ENCODE assay signal across 13 cellular contexts in genomic region chr9:98576354-98576753, GRCh38.
DNase-seq lines count a peak whose midpoint lies in the region; ATAC-seq and TF ChIP-seq lines count a peak whose summit lies in the region.
"Had no signal": no experiment of that assay in that cellular context is flagged by ENCODE, and none has a peak within 500 bp of the region (broad histone marks: within the 10 kb centered on the region; RNA-seq: fewer than 3 reads in every experiment).

No MANE protein-coding gene starts in this region.

- H3K56ac ChIP-seq in IMR-90 (ENCODE audit: extremely low read depth, insufficient read depth, low read length), result no peak overlapping the region

- H3K36me3 Mint-ChIP-seq in immature natural killer cell, result no peaks in the 10 kb centered on the region

- in situ Hi-C loops in IMR-90 (cut with MboI; ENCODE audit: low sequenced_read_pairs), result no loop called here
- in situ Hi-C loops in GM13976 (cut with MboI; ENCODE audit: low sequenced_read_pairs, unreplicated experiment), result no loop called here

- peaks cover 3% of the 10 kb centered on the region; the same call in 1 of the 2 replicates for H3K36me3 ChIP-seq in IMR-90 (ENCODE audit: control insufficient read depth, insufficient read depth, low read length)
- H3K36me3 ChIP-seq: heart left ventricle had no signal

- dilution Hi-C loops in IMR-90 (cut with HindIII; ENCODE audit: low sequenced_read_pairs, unreplicated experiment), result no loop called here

- H2BK20ac ChIP-seq in IMR-90 (ENCODE audit: low read depth, low read length), result peak overlapping the region; percentile 79

- peak; percentile 1 for ATAC-seq in GM21447 (IDR thresholded peaks at IDR 0.05; ENCODE audit: unreplicated experiment)
- ATAC-seq in IMR-90 (ENCODE audit: low read depth), result no peak
- ATAC-seq: heart left ventricle, Panc1 had no signal

- intact Hi-C loops in IMR-90 (cut with micrococcal nuclease), result loop anchor here (10.0 kb wide), 1 partner anchor 128 kb away; the partner anchor contains the start of gene GABBR2

- H2AFZ ChIP-seq in IMR-90 (replicated peaks; ENCODE audit: low read length, poor library complexity), result no peak overlapping the region

- TF ChIP-seq POLR2A in IMR-90 (IDR thresholded peaks at IDR 0.05; ENCODE audit: low read depth, low read length), result no peak

- H3K4me3 Mint-ChIP-seq in immature natural killer cell, result peak overlapping the region; percentile 51 to 81 (median 66)

- peaks cover 5 to 20% (median 12%) of the 10 kb centered on the region in 3 donors for H3K27me3 Mint-ChIP-seq in immature natural killer cell (ENCODE audit: low read depth in 3 of 3)

- H3K4me1 Mint-ChIP-seq in immature natural killer cell, result peaks cover 22 to 25% of the 10 kb centered on the region in 2 donors

- DNase-seq in GDM1 (lab: John Stamatoyannopoulos, UW), result peak; percentile 46
- DNase-seq in IMR-90, result no peak
- no peak for DNase-seq in immature natural killer cell
- DNase-seq in NOMO-1 (lab: John Stamatoyannopoulos, UW; ENCODE audit: unreplicated experiment in 2 of 2), result no peak
- DNase-seq in middle frontal gyrus (ENCODE audit: extremely low spot score, low spot score), result no peak
- DNase-seq in GM13976 (ENCODE audit: low spot score), result no peak
- DNase-seq: activated T-cell treated with anti-CD3 and anti-CD28 coated beads, Interleukin-2, amount 50 U/mL, for 1 hour; heart left ventricle; NCI-H1694; NCI-H510A treated with DMSO at 0.1 percent for 48 hours; SW 1271 had no signal

- H3K27ac Mint-ChIP-seq in immature natural killer cell, result peak overlapping the region in 2 of 6 donors; percentile 2 to 27

- H2BK15ac ChIP-seq in IMR-90 (ENCODE audit: low read depth, low read length), result peak overlapping the region; percentile 42; the same call in 2 of the 3 replicates

- CTCF ChIA-PET in IMR-90 (lab: Yijun Ruan, JAX), result interaction anchor here (0.9 to 1.0 kb wide), 2 partner anchors 15 to 56 kb away, joined by 3 read pairs; no protein-coding TSS in a partner anchor

- POLR2A ChIA-PET in IMR-90 (lab: Charles Lee; ENCODE audit: unreplicated experiment), result no interaction called here

- H3K27ac ChIP-seq in IMR-90 (ENCODE audit: insufficient read depth, low read length), result no peak overlapping the region
- H3K27ac ChIP-seq: heart left ventricle had no signal

- H2BK5ac ChIP-seq in IMR-90 (ENCODE audit: low read depth, low read length, poor library complexity, severe bottlenecking), result peak overlapping the region; percentile 37

- peak overlapping the region; percentile 31 to 44; a peak in 2 of 4 replicates for H4K8ac ChIP-seq in IMR-90 (ENCODE audit: low read depth in 2 of 2, low read length in 2 of 2)

- peaks cover 14% of the 10 kb centered on the region for H3K4me1 ChIP-seq in IMR-90 (ENCODE audit: control insufficient read depth, insufficient read depth, low read length)

- H3K4ac ChIP-seq in IMR-90 (ENCODE audit: low read depth, low read length), result peak overlapping the region; percentile 67

- H3K9me3 Mint-ChIP-seq in immature natural killer cell, result peaks cover 0 to 2% (median 0%) of the 10 kb centered on the region in 6 donors

- H4K91ac ChIP-seq in IMR-90 (ENCODE audit: insufficient read depth, low read depth, low read length), result peak overlapping the region; percentile 74

- no peaks in the 10 kb centered on the region for H3K27me3 ChIP-seq in IMR-90 (ENCODE audit: control insufficient read depth, insufficient read depth, low read length)

- TF ChIP-seq CTCF in IMR-90 (conservative IDR thresholded peaks at IDR 0.05; ENCODE audit: low read depth, low read length) (no peak), GM13976 (IDR thresholded peaks at IDR 0.05; ENCODE audit: borderline replicate concordance, control extremely low read depth, extremely low read depth, insufficient read depth, missing control alignments) (no peak)

- no peak overlapping the region for H4K5ac ChIP-seq in IMR-90 (ENCODE audit: low read depth, low read length)

- H3K9ac ChIP-seq in IMR-90 (ENCODE audit: low read depth, low read length), result no peak overlapping the region

- no peaks in the 10 kb centered on the region for H4K20me1 ChIP-seq in IMR-90 (ENCODE audit: insufficient read depth, low read length)

- peaks cover 10% of the 10 kb centered on the region for H3K9me1 ChIP-seq in IMR-90 (ENCODE audit: insufficient read depth, low read length)

- peak overlapping the region; percentile 16; the same call in 1 of the 2 replicates for H3K18ac ChIP-seq in IMR-90 (ENCODE audit: low read depth, low read length)

- BruUV-seq in IMR-90 (replicated peaks; lab: Mats Ljungman, UMichigan), result no TSS peak

- TF ChIP-seq RAD21 in IMR-90 (IDR thresholded peaks at IDR 0.05; ENCODE audit: low read length), result no peak

- H3K9me3 ChIP-seq in IMR-90 (ENCODE audit: control insufficient read depth, insufficient read depth, low read length), result no peaks in the 10 kb centered on the region
- H3K9me3 ChIP-seq: heart left ventricle had no signal

- H3K4me3 ChIP-seq in IMR-90 (ENCODE audit: insufficient read depth, low read depth, low read length), result no peak overlapping the region
- H3K4me3 ChIP-seq: heart left ventricle had no signal

- H2BK120ac ChIP-seq in IMR-90 (ENCODE audit: low read depth, low read length), result peak overlapping the region; percentile 84

- H2AK9ac ChIP-seq in IMR-90 (replicated peaks; ENCODE audit: low read depth, low read length, poor library complexity), result peak overlapping the region; percentile 83

- H3K23ac ChIP-seq in IMR-90 (ENCODE audit: low read depth, low read length), result 0 out of 2 replicates have a peak overlapping the region, but pooled peaks have one; percentile 11

- H2AK5ac ChIP-seq in IMR-90 (ENCODE audit: low read depth, low read length), result peak overlapping the region; percentile 80

- no peak overlapping the region for H3K4me2 ChIP-seq in IMR-90 (ENCODE audit: low read depth, low read length)

- peaks cover 0 to 13% of the 10 kb centered on the region in 2 experiments; a peak in 2 of 4 replicates for H3K79me1 ChIP-seq in IMR-90 (ENCODE audit: low read depth in 1 of 2, low read length in 2 of 2)

- H3K14ac ChIP-seq in IMR-90 (replicated peaks; ENCODE audit: low read depth, low read length), result no peak overlapping the region

- WGBS in IMR-90 (ENCODE audit: extremely low coverage in 2 of 2, insufficient read length in 1 of 2), 2 experiments, result 83% methylated on average over 1 of the region's 3 CpGs; no CpG with 5 or more reads in 1 of the 2 experiments

TF ChIP-seq in IMR-90, 13 proteins besides CTCF, POLR2A, EP300 and RAD21:
- TF ChIP-seq NFE2L2 (IDR thresholded peaks at IDR 0.05; ENCODE audit: low read depth, low read length) (no peak), FOS (IDR thresholded peaks at IDR 0.05; ENCODE audit: low read depth, low read length) (no peak), RCOR1 (IDR thresholded peaks at IDR 0.05; ENCODE audit: insufficient replicate concordance, low read length) (no peak)
